In the genomic region with DNA sequence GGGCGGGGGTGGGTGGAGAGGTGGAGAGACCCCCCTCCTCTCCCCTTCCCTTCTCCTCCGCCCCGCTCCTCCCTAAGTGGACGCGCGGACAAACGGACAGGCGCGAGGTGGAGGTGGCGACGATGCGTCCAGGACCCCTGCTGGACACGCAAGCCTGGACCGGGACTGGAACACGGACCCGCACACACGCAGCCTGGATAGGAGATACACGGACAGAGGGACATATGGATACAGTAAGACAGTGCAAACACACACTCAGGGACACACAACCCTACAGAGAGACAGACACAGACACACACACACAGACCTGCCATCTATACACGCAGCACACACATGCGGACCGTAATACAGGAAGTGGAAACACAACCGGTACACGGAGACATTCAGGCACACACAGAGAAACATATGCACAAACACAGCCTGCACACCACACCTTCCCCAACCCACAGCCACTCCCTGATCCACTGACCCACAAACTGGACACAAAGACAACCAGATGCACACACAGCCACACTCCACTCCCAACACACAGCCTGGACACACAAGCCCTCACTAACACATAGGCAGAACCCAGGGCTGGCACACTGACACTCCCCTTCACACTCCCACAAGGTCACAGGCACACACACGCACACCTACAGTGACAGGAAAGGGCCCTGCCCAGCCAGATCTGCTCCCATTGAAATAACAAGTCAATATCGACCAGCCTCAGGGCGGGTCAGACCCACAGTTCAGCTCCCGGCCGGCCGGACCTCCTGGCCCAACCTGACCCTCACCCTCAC, we compare ENCODE assay signal across 1 cellular context.
TF ChIP-seq lines count a peak whose summit lies in the region.

No MANE protein-coding gene starts in this region.

TF ChIP-seq in HepG2, 621 proteins besides CTCF, POLR2A, EP300 and RAD21 (continued from another document):
- TF ChIP-seq, protein P1, sequence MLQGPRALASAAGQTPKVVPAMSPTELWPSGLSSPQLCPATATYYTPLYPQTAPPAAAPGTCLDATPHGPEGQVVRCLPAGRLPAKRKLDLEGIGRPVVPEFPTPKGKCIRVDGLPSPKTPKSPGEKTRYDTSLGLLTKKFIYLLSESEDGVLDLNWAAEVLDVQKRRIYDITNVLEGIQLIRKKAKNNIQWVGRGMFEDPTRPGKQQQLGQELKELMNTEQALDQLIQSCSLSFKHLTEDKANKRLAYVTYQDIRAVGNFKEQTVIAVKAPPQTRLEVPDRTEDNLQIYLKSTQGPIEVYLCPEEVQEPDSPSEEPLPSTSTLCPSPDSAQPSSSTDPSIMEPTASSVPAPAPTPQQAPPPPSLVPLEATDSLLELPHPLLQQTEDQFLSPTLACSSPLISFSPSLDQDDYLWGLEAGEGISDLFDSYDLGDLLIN (CRISPR knock-in tag; IDR thresholded peaks at IDR 0.05; ENCODE audit: borderline replicate concordance): no peak
- TF ChIP-seq ZNF225 (CRISPR knock-in tag; IDR thresholded peaks at IDR 0.05) (peak; percentile 46; the same call in 1 of the 2 replicates), ZNF619 (CRISPR knock-in tag; IDR thresholded peaks at IDR 0.05) (no peak), ZNF432 (CRISPR knock-in tag; IDR thresholded peaks at IDR 0.05; ENCODE audit: borderline replicate concordance) (no peak), SMARCC2 (IDR thresholded peaks at IDR 0.05) (no peak), ZNF883 (CRISPR knock-in tag; IDR thresholded peaks at IDR 0.05; ENCODE audit: not compliant biosample characterization) (peak; percentile 31), GABPA (IDR thresholded peaks at IDR 0.05; ENCODE audit: low read depth, low read length) (no peak), GABPA (CRISPR knock-in tag; IDR thresholded peaks at IDR 0.05; ENCODE audit: low read depth) (no peak)
- TF ChIP-seq, protein P2, sequence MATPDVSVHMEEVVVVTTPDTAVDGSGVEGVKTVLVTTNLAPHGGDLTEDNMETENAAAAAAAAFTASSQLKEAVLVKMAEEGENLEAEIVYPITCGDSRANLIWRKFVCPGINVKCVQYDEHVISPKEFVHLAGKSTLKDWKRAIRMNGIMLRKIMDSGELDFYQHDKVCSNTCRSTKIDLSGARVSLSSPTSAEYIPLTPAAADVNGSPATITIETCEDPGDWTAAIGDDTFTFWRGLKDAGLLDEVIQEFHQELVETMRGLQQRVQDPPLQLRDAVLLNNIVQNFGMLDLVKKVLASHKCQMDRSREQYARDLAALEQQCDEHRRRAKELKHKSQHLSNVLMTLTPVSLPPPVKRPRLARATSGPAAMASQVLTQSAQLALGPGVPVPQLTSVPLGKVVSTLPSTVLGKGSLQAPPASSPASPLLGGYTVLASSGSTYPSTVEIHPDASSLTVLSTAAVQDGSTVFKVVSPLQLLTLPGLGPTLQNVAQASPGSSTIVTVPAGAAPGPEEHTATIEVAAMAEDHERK (CRISPR knock-in tag; IDR thresholded peaks at IDR 0.05; ENCODE audit: low read depth): no peak
- TF ChIP-seq, protein P3, sequence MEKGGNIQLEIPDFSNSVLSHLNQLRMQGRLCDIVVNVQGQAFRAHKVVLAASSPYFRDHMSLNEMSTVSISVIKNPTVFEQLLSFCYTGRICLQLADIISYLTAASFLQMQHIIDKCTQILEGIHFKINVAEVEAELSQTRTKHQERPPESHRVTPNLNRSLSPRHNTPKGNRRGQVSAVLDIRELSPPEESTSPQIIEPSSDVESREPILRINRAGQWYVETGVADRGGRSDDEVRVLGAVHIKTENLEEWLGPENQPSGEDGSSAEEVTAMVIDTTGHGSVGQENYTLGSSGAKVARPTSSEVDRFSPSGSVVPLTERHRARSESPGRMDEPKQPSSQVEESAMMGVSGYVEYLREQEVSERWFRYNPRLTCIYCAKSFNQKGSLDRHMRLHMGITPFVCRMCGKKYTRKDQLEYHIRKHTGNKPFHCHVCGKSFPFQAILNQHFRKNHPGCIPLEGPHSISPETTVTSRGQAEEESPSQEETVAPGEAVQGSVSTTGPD (CRISPR knock-in tag; IDR thresholded peaks at IDR 0.05): no peak
- TF ChIP-seq, protein P4, sequence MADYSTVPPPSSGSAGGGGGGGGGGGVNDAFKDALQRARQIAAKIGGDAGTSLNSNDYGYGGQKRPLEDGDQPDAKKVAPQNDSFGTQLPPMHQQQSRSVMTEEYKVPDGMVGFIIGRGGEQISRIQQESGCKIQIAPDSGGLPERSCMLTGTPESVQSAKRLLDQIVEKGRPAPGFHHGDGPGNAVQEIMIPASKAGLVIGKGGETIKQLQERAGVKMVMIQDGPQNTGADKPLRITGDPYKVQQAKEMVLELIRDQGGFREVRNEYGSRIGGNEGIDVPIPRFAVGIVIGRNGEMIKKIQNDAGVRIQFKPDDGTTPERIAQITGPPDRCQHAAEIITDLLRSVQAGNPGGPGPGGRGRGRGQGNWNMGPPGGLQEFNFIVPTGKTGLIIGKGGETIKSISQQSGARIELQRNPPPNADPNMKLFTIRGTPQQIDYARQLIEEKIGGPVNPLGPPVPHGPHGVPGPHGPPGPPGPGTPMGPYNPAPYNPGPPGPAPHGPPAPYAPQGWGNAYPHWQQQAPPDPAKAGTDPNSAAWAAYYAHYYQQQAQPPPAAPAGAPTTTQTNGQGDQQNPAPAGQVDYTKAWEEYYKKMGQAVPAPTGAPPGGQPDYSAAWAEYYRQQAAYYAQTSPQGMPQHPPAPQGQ (CRISPR knock-in tag; IDR thresholded peaks at IDR 0.05; ENCODE audit: borderline replicate concordance): no peak
- TF ChIP-seq, protein P5, sequence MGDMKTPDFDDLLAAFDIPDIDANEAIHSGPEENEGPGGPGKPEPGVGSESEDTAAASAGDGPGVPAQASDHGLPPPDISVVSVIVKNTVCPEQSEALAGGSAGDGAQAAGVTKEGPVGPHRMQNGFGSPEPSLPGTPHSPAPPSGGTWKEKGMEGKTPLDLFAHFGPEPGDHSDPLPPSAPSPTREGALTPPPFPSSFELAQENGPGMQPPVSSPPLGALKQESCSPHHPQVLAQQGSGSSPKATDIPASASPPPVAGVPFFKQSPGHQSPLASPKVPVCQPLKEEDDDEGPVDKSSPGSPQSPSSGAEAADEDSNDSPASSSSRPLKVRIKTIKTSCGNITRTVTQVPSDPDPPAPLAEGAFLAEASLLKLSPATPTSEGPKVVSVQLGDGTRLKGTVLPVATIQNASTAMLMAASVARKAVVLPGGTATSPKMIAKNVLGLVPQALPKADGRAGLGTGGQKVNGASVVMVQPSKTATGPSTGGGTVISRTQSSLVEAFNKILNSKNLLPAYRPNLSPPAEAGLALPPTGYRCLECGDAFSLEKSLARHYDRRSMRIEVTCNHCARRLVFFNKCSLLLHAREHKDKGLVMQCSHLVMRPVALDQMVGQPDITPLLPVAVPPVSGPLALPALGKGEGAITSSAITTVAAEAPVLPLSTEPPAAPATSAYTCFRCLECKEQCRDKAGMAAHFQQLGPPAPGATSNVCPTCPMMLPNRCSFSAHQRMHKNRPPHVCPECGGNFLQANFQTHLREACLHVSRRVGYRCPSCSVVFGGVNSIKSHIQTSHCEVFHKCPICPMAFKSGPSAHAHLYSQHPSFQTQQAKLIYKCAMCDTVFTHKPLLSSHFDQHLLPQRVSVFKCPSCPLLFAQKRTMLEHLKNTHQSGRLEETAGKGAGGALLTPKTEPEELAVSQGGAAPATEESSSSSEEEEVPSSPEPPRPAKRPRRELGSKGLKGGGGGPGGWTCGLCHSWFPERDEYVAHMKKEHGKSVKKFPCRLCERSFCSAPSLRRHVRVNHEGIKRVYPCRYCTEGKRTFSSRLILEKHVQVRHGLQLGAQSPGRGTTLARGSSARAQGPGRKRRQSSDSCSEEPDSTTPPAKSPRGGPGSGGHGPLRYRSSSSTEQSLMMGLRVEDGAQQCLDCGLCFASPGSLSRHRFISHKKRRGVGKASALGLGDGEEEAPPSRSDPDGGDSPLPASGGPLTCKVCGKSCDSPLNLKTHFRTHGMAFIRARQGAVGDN (CRISPR knock-in tag; IDR thresholded peaks at IDR 0.05): peak; percentile 20; the same call in 1 of the 2 replicates
